Comparison of ENCODE assay signal across 18 cellular contexts in genomic region chrX:108399427-108400165, GRCh38. TPM values are rescaled to one million over a fixed set of nuclear protein-coding genes. Genes with fewer than 3 reads are reported as not detected.
DNase-seq lines count a peak whose midpoint lies in the region; TF ChIP-seq lines count a peak whose summit lies in the region.
"Had no signal": no experiment of that assay in that cellular context is flagged by ENCODE, and none has a peak within 500 bp of the region (broad histone marks: within the 10 kb centered on the region; RNA-seq: fewer than 3 reads in every experiment).

No MANE protein-coding gene starts in this region.

- POLR2A ChIA-PET in Caco-2 (lab: Charles Lee), result no interaction called here

- peaks cover 35% of the 10 kb centered on the region for H3K4me1 ChIP-seq in Caco-2
- no peaks in the 10 kb centered on the region for H3K4me1 ChIP-seq in MM.1S (ENCODE audit: low read length)

- no peak overlapping the region for H3K9ac ChIP-seq in MM.1S (ENCODE audit: low read length)

- H3K27ac Mint-ChIP-seq in Caco-2 (ENCODE audit: unreplicated experiment), result peak overlapping the region; percentile 20
- H3K27ac Mint-ChIP-seq in mesothelial cell of epicardium, result peak overlapping the region; percentile 97
- no peak overlapping the region for H3K27ac Mint-ChIP-seq in activated T-helper 1 cell treated with anti-CD3 and anti-CD28 coated beads, Interleukin-12 subunit alpha, Interleukin-12 subunit beta, Interleukin-2, Interleukin-4 antibody, amounts not matched to agents 30 ng/mL and 10 ng/mL and 1 ng/mL, durations not matched to agents 14 hours and 24 hours and 36 hours
- H3K27ac Mint-ChIP-seq: activated CD8-positive, alpha-beta memory T cell treated with anti-CD3 and anti-CD28 coated beads, Interleukin-2, amount 10 ng/mL, durations not matched to agents 7 days and 5 days; activated naive CD8-positive, alpha-beta T cell; CD14-positive monocyte; WTC11 had no signal

- H3K9me3 ChIP-seq in Caco-2, result no peaks in the 10 kb centered on the region
- no peaks in the 10 kb centered on the region for H3K9me3 ChIP-seq in MM.1S (replicated peaks; ENCODE audit: insufficient read depth, low read length)
- H3K9me3 ChIP-seq: gastroesophageal sphincter had no signal

- no peaks in the 10 kb centered on the region for H3K9me3 Mint-ChIP-seq in Caco-2 (ENCODE audit: unreplicated experiment)
- no peaks in the 10 kb centered on the region for H3K9me3 Mint-ChIP-seq in mesothelial cell of epicardium
- no peaks in the 10 kb centered on the region for H3K9me3 Mint-ChIP-seq in activated T-helper 1 cell treated with anti-CD3 and anti-CD28 coated beads, Interleukin-12 subunit alpha, Interleukin-12 subunit beta, Interleukin-2, Interleukin-4 antibody, amounts not matched to agents 30 ng/mL and 10 ng/mL and 1 ng/mL, durations not matched to agents 14 hours and 24 hours and 36 hours
- H3K9me3 Mint-ChIP-seq: CD14-positive monocyte, WTC11 had no signal

- H2AFZ ChIP-seq in MM.1S (ENCODE audit: low read length), result no peak overlapping the region

- BruUV-seq in Caco-2 (replicated peaks; lab: Mats Ljungman, UMichigan), result no TSS peak

- H3K4me1 Mint-ChIP-seq in Caco-2 (ENCODE audit: low read depth, unreplicated experiment), result peaks cover 28% of the 10 kb centered on the region
- peaks cover 79% of the 10 kb centered on the region for H3K4me1 Mint-ChIP-seq in mesothelial cell of epicardium
- H3K4me1 Mint-ChIP-seq in activated T-helper 1 cell treated with anti-CD3 and anti-CD28 coated beads, Interleukin-12 subunit alpha, Interleukin-12 subunit beta, Interleukin-2, Interleukin-4 antibody, amounts not matched to agents 30 ng/mL and 10 ng/mL and 1 ng/mL, durations not matched to agents 14 hours and 24 hours and 36 hours (ENCODE audit: low read depth), result no peaks in the 10 kb centered on the region
- H3K4me1 Mint-ChIP-seq: activated CD8-positive, alpha-beta memory T cell treated with anti-CD3 and anti-CD28 coated beads, Interleukin-2, amount 10 ng/mL, durations not matched to agents 7 days and 5 days; CD14-positive monocyte had no signal

- H3K36me3 ChIP-seq in Caco-2 (ENCODE audit: control insufficient read depth, insufficient read depth, low read length) (no peaks in the 10 kb centered on the region), MM.1S (replicated peaks; ENCODE audit: insufficient read depth, low read length) (no peaks in the 10 kb centered on the region)
- H3K36me3 ChIP-seq: gastroesophageal sphincter had no signal

- TF ChIP-seq CTCF in Caco-2 (IDR thresholded peaks at IDR 0.05; ENCODE audit: insufficient read depth in 1 of 2, low read depth in 1 of 2, low read length in 1 of 2, severe bottlenecking in 1 of 2, unreplicated experiment in 1 of 2), result no peak
- no peak for TF ChIP-seq CTCF in mesothelial cell of epicardium (IDR thresholded peaks at IDR 0.05; ENCODE audit: unreplicated experiment)
- no peak for TF ChIP-seq CTCF in MM.1S (IDR thresholded peaks at IDR 0.05; ENCODE audit: low read length)

- H3K9me2 ChIP-seq in MM.1S (replicated peaks; ENCODE audit: insufficient read depth, low read length), result no peaks in the 10 kb centered on the region

- intact Hi-C loops in Caco-2 (cut with micrococcal nuclease; ENCODE audit: unreplicated experiment), result loop anchor here (5.0 kb wide), 1 partner anchor 38 kb away; the partner anchor contains the start of genes COL4A5 and COL4A6
- intact Hi-C loops in activated T-helper 1 cell treated with anti-CD3 and anti-CD28 coated beads, Interleukin-12 subunit alpha, Interleukin-12 subunit beta, Interleukin-2, Interleukin-4 antibody, amounts not matched to agents 30 ng/mL and 10 ng/mL and 1 ng/mL, durations not matched to agents 14 hours and 24 hours and 36 hours (cut with micrococcal nuclease), result no loop called here

- H3K4me2 ChIP-seq in MM.1S (ENCODE audit: low read depth, low read length), result no peak overlapping the region

- no peaks in the 10 kb centered on the region for H3K79me2 ChIP-seq in MM.1S (ENCODE audit: low read length)

- H3K36me3 Mint-ChIP-seq in Caco-2 (ENCODE audit: insufficient read depth, unreplicated experiment) (no peaks in the 10 kb centered on the region), mesothelial cell of epicardium (no peaks in the 10 kb centered on the region)
- no peaks in the 10 kb centered on the region for H3K36me3 Mint-ChIP-seq in activated T-helper 1 cell treated with anti-CD3 and anti-CD28 coated beads, Interleukin-12 subunit alpha, Interleukin-12 subunit beta, Interleukin-2, Interleukin-4 antibody, amounts not matched to agents 30 ng/mL and 10 ng/mL and 1 ng/mL, durations not matched to agents 14 hours and 24 hours and 36 hours (ENCODE audit: low read depth)
- H3K36me3 Mint-ChIP-seq: activated CD8-positive, alpha-beta memory T cell treated with anti-CD3 and anti-CD28 coated beads, Interleukin-2, amount 10 ng/mL, durations not matched to agents 7 days and 5 days; activated naive CD8-positive, alpha-beta T cell; CD14-positive monocyte; WTC11 had no signal

- no peak overlapping the region for H3K27ac ChIP-seq in MM.1S (ENCODE audit: low read length)
- H3K27ac ChIP-seq: coronary artery had no signal

- no peak overlapping the region for H3K4me3 ChIP-seq in Caco-2 (ENCODE audit: low read depth, low read length)
- no peak overlapping the region for H3K4me3 ChIP-seq in MM.1S (ENCODE audit: low read length)
- H3K4me3 ChIP-seq: coronary artery, gastroesophageal sphincter had no signal

- no peaks in the 10 kb centered on the region for H3K27me3 ChIP-seq in Caco-2 (replicated peaks; ENCODE audit: control insufficient read depth, insufficient read depth, low read length)
- H3K27me3 ChIP-seq in MM.1S (replicated peaks; ENCODE audit: insufficient read depth, low read length), result no peaks in the 10 kb centered on the region
- H3K27me3 ChIP-seq: gastroesophageal sphincter had no signal

- H3K27me3 Mint-ChIP-seq in Caco-2 (ENCODE audit: insufficient read depth, unreplicated experiment), result no peaks in the 10 kb centered on the region
- H3K27me3 Mint-ChIP-seq in mesothelial cell of epicardium (ENCODE audit: low read depth), result no peaks in the 10 kb centered on the region
- no peaks in the 10 kb centered on the region for H3K27me3 Mint-ChIP-seq in activated T-helper 1 cell treated with anti-CD3 and anti-CD28 coated beads, Interleukin-12 subunit alpha, Interleukin-12 subunit beta, Interleukin-2, Interleukin-4 antibody, amounts not matched to agents 30 ng/mL and 10 ng/mL and 1 ng/mL, durations not matched to agents 14 hours and 24 hours and 36 hours (ENCODE audit: insufficient read depth)
- H3K27me3 Mint-ChIP-seq: activated CD8-positive, alpha-beta memory T cell treated with anti-CD3 and anti-CD28 coated beads, Interleukin-2, amount 10 ng/mL, durations not matched to agents 7 days and 5 days; activated naive CD8-positive, alpha-beta T cell had no signal

- CTCF ChIA-PET in Caco-2 (lab: Charles Lee), result no interaction called here

- DNase-seq in Caco-2, result no peak
- DNase-seq in NCI-H146 (lab: John Stamatoyannopoulos, UW), result peak; percentile 51
- DNase-seq in cerebellar cortex (ENCODE audit: low spot score), result peak; percentile 0
- DNase-seq in mesothelial cell of epicardium (ENCODE audit: low spot score in 2 of 2, unreplicated experiment in 2 of 2), result no peak
- DNase-seq in amniotic stem cell (lab: John Stamatoyannopoulos, UW), result no peak
- DNase-seq in NCI-H1092 treated with DMSO at 0.1 percent for 48 hours (lab: John Stamatoyannopoulos, UW), result no peak
- no peak for DNase-seq in activated T-helper 1 cell treated with anti-CD3 and anti-CD28 coated beads, Interleukin-12 subunit alpha, Interleukin-12 subunit beta, Interleukin-2, Interleukin-4 antibody, amounts not matched to agents 30 ng/mL and 10 ng/mL and 1 ng/mL, durations not matched to agents 14 hours and 24 hours and 36 hours (ENCODE audit: low spot score)
- DNase-seq in MM.1S, result no peak
- DNase-seq: activated CD8-positive, alpha-beta memory T cell treated with anti-CD3 and anti-CD28 coated beads, Interleukin-2, amount 10 ng/mL, durations not matched to agents 7 days and 5 days; islet precursor cell; NCI-H1436; stimulated activated CD4-positive, alpha-beta T cell treated with anti-CD3 and anti-CD28 coated beads, Interleukin-4, amount 100 ng/mL, for 4 hours; stimulated activated naive CD4-positive, alpha-beta T cell had no signal

- no peaks in the 10 kb centered on the region for H4K20me1 ChIP-seq in MM.1S (ENCODE audit: insufficient read depth, low read length)

- no peaks in the 10 kb centered on the region for H3F3A ChIP-seq in MM.1S (ENCODE audit: insufficient read depth, low read length)

- no peak overlapping the region for H3K4me3 Mint-ChIP-seq in Caco-2 (ENCODE audit: unreplicated experiment)
- H3K4me3 Mint-ChIP-seq in mesothelial cell of epicardium, result no peak overlapping the region
- H3K4me3 Mint-ChIP-seq in activated T-helper 1 cell treated with anti-CD3 and anti-CD28 coated beads, Interleukin-12 subunit alpha, Interleukin-12 subunit beta, Interleukin-2, Interleukin-4 antibody, amounts not matched to agents 30 ng/mL and 10 ng/mL and 1 ng/mL, durations not matched to agents 14 hours and 24 hours and 36 hours, result no peak overlapping the region
- H3K4me3 Mint-ChIP-seq: activated CD8-positive, alpha-beta memory T cell treated with anti-CD3 and anti-CD28 coated beads, Interleukin-2, amount 10 ng/mL, durations not matched to agents 7 days and 5 days; activated naive CD8-positive, alpha-beta T cell; CD14-positive monocyte; WTC11 had no signal

RNA-seq across cellular contexts. Expression of gene COL4A6, which starts 38.6 kb away (rescaled TPM):
- total RNA-seq in Caco-2 (2022), result 15.9 and 16.0 TPM in 2 replicates
- total RNA-seq in mesothelial cell of epicardium, result 99.4 to 102 TPM (median 102 TPM) in 3 replicates
- total RNA-seq in activated T-helper 1 cell treated with anti-CD3 and anti-CD28 coated beads, Interleukin-12 subunit alpha, Interleukin-12 subunit beta, Interleukin-2, Interleukin-4 antibody, amounts not matched to agents 30 ng/mL and 10 ng/mL and 1 ng/mL, durations not matched to agents 14 hours and 24 hours and 36 hours, result not detected in 2 replicates
- total RNA-seq: activated CD8-positive, alpha-beta memory T cell treated with anti-CD3 and anti-CD28 coated beads, Interleukin-2, amount 10 ng/mL, durations not matched to agents 7 days and 5 days had no signal

RNA-seq across cellular contexts. Expression of gene COL4A5, which starts 40.0 kb away (rescaled TPM):
- 48.1 and 49.8 TPM in 2 replicates for total RNA-seq in Caco-2 (2022)
- total RNA-seq in mesothelial cell of epicardium, result 389 to 413 TPM (median 413 TPM) in 3 replicates
- not detected in 2 replicates for total RNA-seq in activated T-helper 1 cell treated with anti-CD3 and anti-CD28 coated beads, Interleukin-12 subunit alpha, Interleukin-12 subunit beta, Interleukin-2, Interleukin-4 antibody, amounts not matched to agents 30 ng/mL and 10 ng/mL and 1 ng/mL, durations not matched to agents 14 hours and 24 hours and 36 hours
- total RNA-seq: activated CD8-positive, alpha-beta memory T cell treated with anti-CD3 and anti-CD28 coated beads, Interleukin-2, amount 10 ng/mL, durations not matched to agents 7 days and 5 days had no signal

Comparison
In these comparisons a context has a peak if more than half of its experiments do, and no peak if none do; other contexts are left out.
1. DNase-seq: peak in NCI-H146 (single experiment) and cerebellar cortex (single experiment); none in Caco-2 (0 of 2), mesothelial cell of epicardium (0 of 2), amniotic stem cell (single experiment), NCI-H1092 treated with DMSO at 0.1 percent for 48 hours (single experiment), activated T-helper 1 cell treated with anti-CD3 and anti-CD28 coated beads, Interleukin-12 subunit alpha, Interleukin-12 subunit beta, Interleukin-2, Interleukin-4 antibody, amounts not matched to agents 30 ng/mL and 10 ng/mL and 1 ng/mL, durations not matched to agents 14 hours and 24 hours and 36 hours (single experiment) and MM.1S (single experiment).
2. RNA of gene COL4A6, which starts 38.6 kb away (total RNA-seq): 99.4 to 102 TPM in mesothelial cell of epicardium and 15.9 to 16.0 TPM in Caco-2; not detected in activated T-helper 1 cell treated with anti-CD3 and anti-CD28 coated beads, Interleukin-12 subunit alpha, Interleukin-12 subunit beta, Interleukin-2, Interleukin-4 antibody, amounts not matched to agents 30 ng/mL and 10 ng/mL and 1 ng/mL, durations not matched to agents 14 hours and 24 hours and 36 hours; every median in the first group is over 10 times any median in the second.
3. RNA of gene COL4A5, which starts 40.0 kb away (total RNA-seq): 389 to 413 TPM in mesothelial cell of epicardium and 48.1 to 49.8 TPM in Caco-2; not detected in activated T-helper 1 cell treated with anti-CD3 and anti-CD28 coated beads, Interleukin-12 subunit alpha, Interleukin-12 subunit beta, Interleukin-2, Interleukin-4 antibody, amounts not matched to agents 30 ng/mL and 10 ng/mL and 1 ng/mL, durations not matched to agents 14 hours and 24 hours and 36 hours; every median in the first group is over 10 times any median in the second.